9 cellular contexts compared by ENCODE assay signal in genomic region chr2:189142893-189143759, GRCh38. TPM values are rescaled to one million over a fixed set of nuclear protein-coding genes. Genes with fewer than 3 reads are reported as not detected.
DNase-seq lines count a peak whose midpoint lies in the region; ATAC-seq and TF ChIP-seq lines count a peak whose summit lies in the region.
"Had no signal": no experiment of that assay in that cellular context is flagged by ENCODE, and none has a peak within 500 bp of the region (broad histone marks: within the 10 kb centered on the region; RNA-seq: fewer than 3 reads in every experiment).

No MANE protein-coding gene starts in this region.

- H3K9me3 ChIP-seq in SK-N-MC (ENCODE audit: low read depth, low read length): no peaks in the 10 kb centered on the region
- no peaks in the 10 kb centered on the region for H3K9me3 ChIP-seq in adrenal gland (replicated peaks in 1 of 3)
- H3K9me3 ChIP-seq in suprapubic skin: no peaks in the 10 kb centered on the region

- TF ChIP-seq CTCF in adrenal gland (IDR thresholded peaks at IDR 0.05) (peak; percentile 65 to 92 (median 69)), suprapubic skin (IDR thresholded peaks at IDR 0.05) (peak in 1 of 2 donors; percentile 44)

- H3K9ac ChIP-seq in SK-N-MC (ENCODE audit: insufficient read length): peak overlapping the region; percentile 69

- ATAC-seq in GM21423 (IDR thresholded peaks at IDR 0.05; ENCODE audit: unreplicated experiment): peak; percentile 99
- peak; percentile 97 for ATAC-seq in HG03571 (IDR thresholded peaks at IDR 0.05; ENCODE audit: unreplicated experiment)
- peak; percentile 100 for ATAC-seq in left lobe of liver

- no peak for TF ChIP-seq EP300 in suprapubic skin (IDR thresholded peaks at IDR 0.05)

- WGBS in adrenal gland, 4 donors: 93 to 95% (median 94%) methylated on average over 4 of the region's 4 CpGs
- 92% methylated on average over 4 of the region's 4 CpGs for WGBS in suprapubic skin

- H3K36me3 ChIP-seq in SK-N-MC (ENCODE audit: insufficient read depth, low read length) (no peaks in the 10 kb centered on the region; the same call in 1 of the 2 replicates), adrenal gland (replicated peaks in 1 of 2) (no peaks in the 10 kb centered on the region), suprapubic skin (no peaks in the 10 kb centered on the region)

- H3K4me1 ChIP-seq in adrenal gland (replicated peaks in 1 of 2) (no peaks in the 10 kb centered on the region), suprapubic skin (no peaks in the 10 kb centered on the region)

- no peaks in the 10 kb centered on the region for H3K27me3 ChIP-seq in adrenal gland
- H3K27me3 ChIP-seq in suprapubic skin: no peaks in the 10 kb centered on the region

- intact Hi-C loops in adrenal gland (cut with DNase I): loop anchor here in 1 of 2 donors (10.0 kb wide), 1 partner anchor 142 kb away; no protein-coding TSS in a partner anchor

- H3K27ac ChIP-seq in SK-N-MC (peak overlapping the region; percentile 97), adrenal gland (no peak overlapping the region), suprapubic skin (peak overlapping the region; percentile 47)

- H3K4me3 ChIP-seq in SK-N-MC: peak overlapping the region; percentile 66
- no peak overlapping the region for H3K4me3 ChIP-seq in adrenal gland
- H3K4me3 ChIP-seq in suprapubic skin: no peak overlapping the region

- DNase-seq in NCI-H2029 (lab: John Stamatoyannopoulos, UW) (peak; percentile 2), NCI-H2029 treated with DMSO at 0.1 percent for 48 hours (lab: John Stamatoyannopoulos, UW) (no peak), SK-N-MC (ENCODE audit: low read depth, low spot score) (no peak), adrenal gland (peak; percentile 24 to 65 (median 45)), left lobe of liver (ENCODE audit: low spot score) (peak; percentile 51), suprapubic skin (ENCODE audit: low spot score in 2 of 2) (no peak)
- DNase-seq: naive B cell had no signal

- TF ChIP-seq POLR2A in adrenal gland (IDR thresholded peaks at IDR 0.05): no peak
- no peak for TF ChIP-seq POLR2A in suprapubic skin (IDR thresholded peaks at IDR 0.05)

RNA-seq across cellular contexts. Expression of gene COL5A2, which starts 36.4 kb away (rescaled TPM):
- total RNA-seq in adrenal gland (10 to 100 TPM in 7 of 8 donors, 1 to 10 TPM in 1; 8.5 to 23.2 (median 15.1) TPM), left lobe of liver (6.1 TPM), suprapubic skin (10 to 100 TPM; 14.1 to 17.6 (median 16.3) TPM)
- 10 to 100 TPM in 1 of 3 donors, 1 to 10 TPM in 2; 5.2 to 14.4 (median 9.4) TPM for polyA plus RNA-seq in adrenal gland

Comparison
In these comparisons a context has a peak if more than half of its experiments do, and no peak if none do; other contexts are left out.
1. DNase-seq: peak in NCI-H2029 (single experiment), adrenal gland (7 of 7) and left lobe of liver (single experiment); none in NCI-H2029 treated with DMSO at 0.1 percent for 48 hours (single experiment), SK-N-MC (single experiment) and suprapubic skin (0 of 2).
2. H3K27ac ChIP-seq: peak in SK-N-MC (single experiment) and suprapubic skin (single experiment); none in adrenal gland (0 of 5).
3. Peak in every context shown above with its lines, with median percentiles within 50 percentile points of each other: ATAC-seq.